16 cellular contexts compared by ENCODE assay signal in genomic region chr3:58135712-58136543, GRCh38.
A peak's percentile ranks its signal among the peaks of the same experiment; 100 is the strongest.
DNase-seq lines count a peak whose midpoint lies in the region; ATAC-seq, FAIRE-seq and TF ChIP-seq lines count a peak whose summit lies in the region.
"Had no signal": no experiment of that assay in that cellular context is flagged by ENCODE, and none has a peak within 500 bp of the region (broad histone marks: within the 10 kb centered on the region; RNA-seq: fewer than 3 reads in every experiment).

No MANE protein-coding gene starts in this region.

- no peak overlapping the region for H4K91ac ChIP-seq in trophoblast cell (ENCODE audit: low read depth, low read length)

- FAIRE-seq in K562 (lab: Jason Lieb, UNC): no peak
- no peak for FAIRE-seq in HepG2 (lab: Jason Lieb, UNC)
- no peak for FAIRE-seq in urothelium cell line (lab: Jason Lieb, UNC)
- FAIRE-seq: H1 had no signal

- peaks cover 3% of the 10 kb centered on the region; the same call in 1 of the 2 replicates for H3K27me3 Mint-ChIP-seq in HFFc6 (ENCODE audit: insufficient read depth)
- H3K27me3 Mint-ChIP-seq in stimulated activated memory B cell treated with anti-CD40 and anti-IgM and Interleukin-4, amounts not matched to agents 10 μg/mL and 1 μg/mL and 100 μg/mL, for 72 hours: no peaks in the 10 kb centered on the region
- H3K27me3 Mint-ChIP-seq in naive thymus-derived CD4-positive, alpha-beta T cell: no peaks in the 10 kb centered on the region
- H3K27me3 Mint-ChIP-seq: activated B cell treated with CpG ODN at 0.5 μM for 24 hours; CD4-positive, alpha-beta memory T cell had no signal

- H3K27ac Mint-ChIP-seq in HFFc6: no peak overlapping the region
- no peak overlapping the region for H3K27ac Mint-ChIP-seq in stimulated activated memory B cell treated with anti-CD40 and anti-IgM and Interleukin-4, amounts not matched to agents 10 μg/mL and 1 μg/mL and 100 μg/mL, for 72 hours
- peak overlapping the region in 4 of 9 donors; percentile 12 to 48 (median 31) for H3K27ac Mint-ChIP-seq in naive thymus-derived CD4-positive, alpha-beta T cell
- H3K27ac Mint-ChIP-seq: activated B cell treated with CpG ODN at 0.5 μM for 24 hours had no signal

- DNase-seq in AG09309 (ENCODE audit: low read depth) (no peak), HFFc6 (no peak), K562 (ENCODE audit: extremely low read depth in 1 of 4, low spot score in 3 of 4) (no peak), HepG2 (ENCODE audit: low spot score) (no peak), trophoblast cell (no peak), urothelium cell line (ENCODE audit: low spot score) (no peak)
- DNase-seq in naive thymus-derived CD4-positive, alpha-beta T cell: no peak
- DNase-seq: activated B cell treated with CpG ODN at 0.5 μM for 24 hours; activated naive CD4-positive, alpha-beta T cell treated with Interleukin-2 at 50 U/mL for 16 hours; CD4-positive, alpha-beta memory T cell; effector memory CD4-positive, alpha-beta T cell; left lung; NCI-H1092; NK-92 treated with Interleukin-12 subunit alpha and Interleukin-12 subunit beta, amount 100 ng/mL, for 24 hours had no signal

- in situ Hi-C loops in K562 (cut with MboI): no loop called here
- in situ Hi-C loops in HepG2 (cut with HindIII; ENCODE audit: extremely low pct_ligation_motif_present, low pct_unique_long_range_greater_than_20kb): no loop called here

- H2AFZ ChIP-seq in K562 (ENCODE audit: low read depth, low read length) (no peak overlapping the region), HepG2 (ENCODE audit: low read length) (no peak overlapping the region), trophoblast cell (ENCODE audit: insufficient read depth, low read length, poor library complexity) (no peak overlapping the region)

- H2BK120ac ChIP-seq in trophoblast cell (ENCODE audit: insufficient read depth, low read length, poor library complexity): no peak overlapping the region

- no peaks in the 10 kb centered on the region for H3K79me2 ChIP-seq in K562 (ENCODE audit: control insufficient read depth, insufficient read depth, low read length)
- H3K79me2 ChIP-seq in HepG2 (ENCODE audit: insufficient read depth, low read length): no peaks in the 10 kb centered on the region
- H3K79me2 ChIP-seq in trophoblast cell (ENCODE audit: control insufficient read depth, insufficient read depth, low read length, poor library complexity): no peaks in the 10 kb centered on the region

- H4K8ac ChIP-seq in trophoblast cell (ENCODE audit: low read depth, low read length): no peak overlapping the region

- H3K4me2 ChIP-seq in K562 (ENCODE audit: insufficient read depth, low read length) (no peak overlapping the region), HepG2 (ENCODE audit: low read depth, low read length) (no peak overlapping the region), trophoblast cell (ENCODE audit: low read length) (no peak overlapping the region)

- H2BK12ac ChIP-seq in trophoblast cell (ENCODE audit: low read length): no peak overlapping the region

- H2AK5ac ChIP-seq in trophoblast cell (ENCODE audit: low read length): no peak overlapping the region

- TF ChIP-seq CTCF in AG09309 (IDR thresholded peaks at IDR 0.05; ENCODE audit: control insufficient read depth, insufficient read depth, low read depth, low read length, missing control alignments): peak; percentile 19
- TF ChIP-seq CTCF in HFFc6 (IDR thresholded peaks at IDR 0.05): peak; percentile 66
- peak in 2 of 3 experiments; percentile 29 to 30; a peak in 2 of 6 replicates for TF ChIP-seq CTCF in K562 (IDR thresholded peaks at IDR 0.05 in 2 of 3, conservative IDR thresholded peaks at IDR 0.05 in 1 of 3; ENCODE audit: insufficient read depth in 2 of 3, low read depth in 1 of 3, low read length in 3 of 3)
- TF ChIP-seq CTCF in HepG2 (CRISPR knock-in tag; IDR thresholded peaks at IDR 0.05): 0 out of 2 replicates have a peak, but pooled peaks have one; percentile 11

- ATAC-seq in K562 (no peak), HepG2 (no peak)
- ATAC-seq in stimulated activated memory B cell treated with anti-CD40 and anti-IgM and Interleukin-4, amounts not matched to agents 10 μg/mL and 1 μg/mL and 100 μg/mL, for 72 hours: no peak
- ATAC-seq in naive thymus-derived CD4-positive, alpha-beta T cell: no peak
- ATAC-seq: left lung had no signal

- no peaks in the 10 kb centered on the region for H3K9me3 ChIP-seq in K562 (replicated peaks; ENCODE audit: control insufficient read depth, insufficient read depth, low read depth, low read length)
- H3K9me3 ChIP-seq in HepG2 (ENCODE audit: low read length): no peaks in the 10 kb centered on the region
- no peaks in the 10 kb centered on the region for H3K9me3 ChIP-seq in trophoblast cell (ENCODE audit: insufficient read depth, low read depth, low read length)
- H3K9me3 ChIP-seq in naive thymus-derived CD4-positive, alpha-beta T cell (ENCODE audit: control insufficient read depth in 2 of 3, low read length in 3 of 3): no peaks in the 10 kb centered on the region
- H3K9me3 ChIP-seq: left lung had no signal

- H3K9ac ChIP-seq in K562 (ENCODE audit: insufficient read depth in 1 of 2, low read depth in 2 of 2, low read length in 2 of 2) (no peak overlapping the region), HepG2 (ENCODE audit: insufficient read depth, low read depth, low read length) (no peak overlapping the region), trophoblast cell (ENCODE audit: low read length) (no peak overlapping the region)

- no peak overlapping the region for H3K4me3 Mint-ChIP-seq in HFFc6
- H3K4me3 Mint-ChIP-seq in stimulated activated memory B cell treated with anti-CD40 and anti-IgM and Interleukin-4, amounts not matched to agents 10 μg/mL and 1 μg/mL and 100 μg/mL, for 72 hours: no peak overlapping the region
- no peak overlapping the region for H3K4me3 Mint-ChIP-seq in naive thymus-derived CD4-positive, alpha-beta T cell
- H3K4me3 Mint-ChIP-seq: activated B cell treated with CpG ODN at 0.5 μM for 24 hours; CD4-positive, alpha-beta memory T cell had no signal

- H3K27ac ChIP-seq in K562 (ENCODE audit: extremely low read depth, low read depth, low read length) (no peak overlapping the region), HepG2 (ENCODE audit: extremely low read length, insufficient read depth, low read length) (no peak overlapping the region), trophoblast cell (ENCODE audit: low read depth, low read length) (no peak overlapping the region)
- no peak overlapping the region for H3K27ac ChIP-seq in naive thymus-derived CD4-positive, alpha-beta T cell (ENCODE audit: low read depth, low read length)
- H3K27ac ChIP-seq: left lung had no signal

- CTCF ChIA-PET in K562 (lab: Yijun Ruan, JAX; ENCODE audit: low intra/inter-chr PET ratio) (no interaction called here), HepG2 (lab: Yijun Ruan, JAX; ENCODE audit: low intra/inter-chr PET ratio, low total read pairs) (no interaction called here)
- CTCF ChIA-PET in naive thymus-derived CD4-positive, alpha-beta T cell (lab: Charles Lee): interaction anchor here (0.6 kb wide), 1 partner anchor 55 kb away, joined by 6 read pairs; no protein-coding TSS in a partner anchor

- TF ChIP-seq POLR2A in K562 (conservative IDR thresholded peaks at IDR 0.05) (no peak), HepG2 (IDR thresholded peaks at IDR 0.05; ENCODE audit: insufficient read depth in 1 of 2, low read depth in 2 of 2, low read length in 2 of 2) (no peak)

- H3K4me3 ChIP-seq in AG09309 (ENCODE audit: control insufficient read depth, low read depth, low read length): no peak overlapping the region
- H3K4me3 ChIP-seq in K562: no peak overlapping the region
- H3K4me3 ChIP-seq in HepG2 (replicated peaks in 1 of 3; ENCODE audit: insufficient read depth in 1 of 3, low read depth in 2 of 3, low read length in 3 of 3): no peak overlapping the region
- no peak overlapping the region for H3K4me3 ChIP-seq in trophoblast cell (ENCODE audit: low read depth, low read length)
- H3K4me3 ChIP-seq in naive thymus-derived CD4-positive, alpha-beta T cell (ENCODE audit: low read length): no peak overlapping the region
- H3K4me3 ChIP-seq: left lung had no signal

- no peak overlapping the region for H3K14ac ChIP-seq in trophoblast cell (ENCODE audit: low read length)

- peaks cover 49% of the 10 kb centered on the region for H3K36me3 Mint-ChIP-seq in HFFc6 (ENCODE audit: low read depth)
- peaks cover 78% of the 10 kb centered on the region for H3K36me3 Mint-ChIP-seq in stimulated activated memory B cell treated with anti-CD40 and anti-IgM and Interleukin-4, amounts not matched to agents 10 μg/mL and 1 μg/mL and 100 μg/mL, for 72 hours
- peaks cover 25 to 79% (median 54%) of the 10 kb centered on the region in 5 donors for H3K36me3 Mint-ChIP-seq in naive thymus-derived CD4-positive, alpha-beta T cell

- H3K23ac ChIP-seq in trophoblast cell (ENCODE audit: low read length): no peak overlapping the region

- H4K12ac ChIP-seq in trophoblast cell (ENCODE audit: low read depth, low read length): no peak overlapping the region

- H3K36me3 ChIP-seq in K562 (ENCODE audit: control insufficient read depth, insufficient read depth, low read length): peaks cover 57% of the 10 kb centered on the region; the same call in 2 of the 3 replicates
- peaks cover 65 to 88% of the 10 kb centered on the region in 2 experiments for H3K36me3 ChIP-seq in HepG2 (replicated peaks in 1 of 2; ENCODE audit: control insufficient read depth in 1 of 2, insufficient read depth in 2 of 2, low read length in 2 of 2)
- peaks cover 49 to 80% of the 10 kb centered on the region in 2 experiments for H3K36me3 ChIP-seq in trophoblast cell (ENCODE audit: control insufficient read depth in 1 of 2, insufficient read depth in 2 of 2, low read length in 2 of 2)
- H3K36me3 ChIP-seq in naive thymus-derived CD4-positive, alpha-beta T cell (ENCODE audit: control insufficient read depth in 2 of 3, insufficient read depth in 3 of 3, low read length in 3 of 3): peaks cover 0 to 90% (median 10%) of the 10 kb centered on the region in 3 experiments

- H3K18ac ChIP-seq in trophoblast cell (ENCODE audit: low read length): no peak overlapping the region

- TF ChIP-seq RAD21 in K562 (CRISPR knock-in tag; conservative IDR thresholded peaks at IDR 0.05 in 1 of 2, IDR thresholded peaks at IDR 0.05 in 1 of 2) (no peak), HepG2 (CRISPR knock-in tag; IDR thresholded peaks at IDR 0.05) (no peak)

- TF ChIP-seq EP300 in K562 (IDR thresholded peaks at IDR 0.05; ENCODE audit: low read length) (no peak), HepG2 (IDR thresholded peaks at IDR 0.05; ENCODE audit: low read depth in 2 of 2, low read length in 2 of 2) (no peak), HepG2 (CRISPR knock-in tag; IDR thresholded peaks at IDR 0.05; ENCODE audit: borderline replicate concordance) (no peak)

- no peak overlapping the region for H2BK5ac ChIP-seq in trophoblast cell (ENCODE audit: low read depth, low read length, poor library complexity)

- H3K9me3 Mint-ChIP-seq in HFFc6: no peaks in the 10 kb centered on the region
- peaks cover 3% of the 10 kb centered on the region for H3K9me3 Mint-ChIP-seq in stimulated activated memory B cell treated with anti-CD40 and anti-IgM and Interleukin-4, amounts not matched to agents 10 μg/mL and 1 μg/mL and 100 μg/mL, for 72 hours
- peaks cover 0 to 2% (median 0%) of the 10 kb centered on the region in 11 donors for H3K9me3 Mint-ChIP-seq in naive thymus-derived CD4-positive, alpha-beta T cell
- H3K9me3 Mint-ChIP-seq: activated B cell treated with CpG ODN at 0.5 μM for 24 hours; CD4-positive, alpha-beta memory T cell had no signal

- intact Hi-C loops in K562 (cut with micrococcal nuclease) (no loop called here), HepG2 (cut with micrococcal nuclease; ENCODE audit: unreplicated experiment) (no loop called here)
- intact Hi-C loops in naive thymus-derived CD4-positive, alpha-beta T cell (cut with micrococcal nuclease): no loop called here

- POLR2A ChIA-PET in K562 (lab: Yijun Ruan, JAX): no interaction called here
- POLR2A ChIA-PET in HepG2 (lab: Yijun Ruan, JAX): no interaction called here
- POLR2A ChIA-PET in naive thymus-derived CD4-positive, alpha-beta T cell (lab: Charles Lee): no interaction called here

- H4K20me1 ChIP-seq in K562 (replicated peaks; ENCODE audit: control insufficient read depth, insufficient read depth, low read length): no peaks in the 10 kb centered on the region
- H4K20me1 ChIP-seq in HepG2 (ENCODE audit: insufficient read depth, low read length): peaks cover 6% of the 10 kb centered on the region; the same call in 1 of the 2 replicates

- H3K79me1 ChIP-seq in trophoblast cell (ENCODE audit: low read length): no peaks in the 10 kb centered on the region

- no peak overlapping the region for H3K4ac ChIP-seq in trophoblast cell (ENCODE audit: low read depth, low read length)

- BruUV-seq in K562 (replicated peaks; lab: Mats Ljungman, UMichigan) (no TSS peak), HepG2 (replicated peaks; lab: Mats Ljungman, UMichigan) (no TSS peak)

- 80% methylated on average over 14 of the region's 14 CpGs for WGBS in K562 (ENCODE audit: insufficient coverage, low coverage, missing lambda C conversion rate)
- 96% methylated on average over 14 of the region's 14 CpGs for WGBS in HepG2 (ENCODE audit: low lambda C conversion rate)
- no CpG with 5 or more reads among the region's 14 CpGs for WGBS in trophoblast cell (ENCODE audit: extremely low coverage, insufficient coverage, insufficient read length)

- no peaks in the 10 kb centered on the region for H3K4me1 Mint-ChIP-seq in HFFc6 (ENCODE audit: low read depth)
- H3K4me1 Mint-ChIP-seq in stimulated activated memory B cell treated with anti-CD40 and anti-IgM and Interleukin-4, amounts not matched to agents 10 μg/mL and 1 μg/mL and 100 μg/mL, for 72 hours: no peaks in the 10 kb centered on the region
- H3K4me1 Mint-ChIP-seq in naive thymus-derived CD4-positive, alpha-beta T cell: no peaks in the 10 kb centered on the region
- H3K4me1 Mint-ChIP-seq: activated B cell treated with CpG ODN at 0.5 μM for 24 hours; CD4-positive, alpha-beta memory T cell had no signal

- H3K4me1 ChIP-seq in K562 (replicated peaks in 1 of 2; ENCODE audit: control insufficient read depth in 2 of 2, insufficient read depth in 2 of 2, low read length in 2 of 2) (no peaks in the 10 kb centered on the region), HepG2 (ENCODE audit: insufficient read depth, low read length) (no peaks in the 10 kb centered on the region), trophoblast cell (ENCODE audit: control insufficient read depth in 1 of 2, insufficient read depth in 2 of 2, low read length in 2 of 2) (no peaks in the 10 kb centered on the region)
- H3K4me1 ChIP-seq in naive thymus-derived CD4-positive, alpha-beta T cell (ENCODE audit: control insufficient read depth in 2 of 2, insufficient read depth in 2 of 2, low read length in 2 of 2): no peaks in the 10 kb centered on the region
- H3K4me1 ChIP-seq: left lung had no signal

- H3K9me1 ChIP-seq in K562 (ENCODE audit: control insufficient read depth, insufficient read depth, low read length): no peaks in the 10 kb centered on the region

- H3K27me3 ChIP-seq in K562 (ENCODE audit: control insufficient read depth in 2 of 2, insufficient read depth in 2 of 2, low read length in 2 of 2) (no peaks in the 10 kb centered on the region), HepG2 (ENCODE audit: control insufficient read depth in 1 of 2, insufficient read depth in 2 of 2, low read length in 2 of 2) (no peaks in the 10 kb centered on the region), trophoblast cell (ENCODE audit: insufficient read depth, low read length) (no peaks in the 10 kb centered on the region)
- H3K27me3 ChIP-seq in naive thymus-derived CD4-positive, alpha-beta T cell (ENCODE audit: control insufficient read depth in 2 of 2, insufficient read depth in 2 of 2, low read length in 2 of 2): no peaks in the 10 kb centered on the region
- H3K27me3 ChIP-seq: left lung had no signal

Comparison
In these comparisons a context has a peak if more than half of its experiments do, and no peak if none do; other contexts are left out.
1. CTCF ChIP-seq: peak in every context shown above with its lines; median percentile 66 in HFFc6; 30 in K562; 19 in AG09309; 11 in HepG2.